ENCODE assay signal across 1 cellular context in the genomic region with DNA sequence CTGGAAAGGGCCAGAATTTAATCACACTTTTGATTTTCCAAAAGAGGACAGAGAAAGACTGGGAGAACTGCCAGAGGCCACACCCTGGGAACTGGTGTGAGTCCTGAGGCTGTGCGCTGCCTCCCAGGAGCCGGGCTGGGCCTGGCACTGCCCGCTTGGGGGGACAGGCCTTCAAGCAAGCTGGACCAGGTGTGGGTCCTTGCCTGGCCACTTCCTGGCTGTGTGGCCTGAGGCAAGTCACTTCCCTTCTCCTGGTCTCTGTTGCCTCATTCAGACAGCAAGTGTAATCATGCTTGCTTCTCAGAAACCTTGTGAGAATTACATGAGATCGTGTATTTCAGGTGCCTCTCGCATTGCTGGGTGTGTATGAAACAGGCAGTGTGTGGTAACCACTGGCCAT.
TF ChIP-seq lines count a peak whose summit lies in the region.

No MANE protein-coding gene starts in this region.

TF ChIP-seq in HepG2, 621 proteins besides CTCF, POLR2A, EP300 and RAD21:
- TF ChIP-seq, protein P1, sequence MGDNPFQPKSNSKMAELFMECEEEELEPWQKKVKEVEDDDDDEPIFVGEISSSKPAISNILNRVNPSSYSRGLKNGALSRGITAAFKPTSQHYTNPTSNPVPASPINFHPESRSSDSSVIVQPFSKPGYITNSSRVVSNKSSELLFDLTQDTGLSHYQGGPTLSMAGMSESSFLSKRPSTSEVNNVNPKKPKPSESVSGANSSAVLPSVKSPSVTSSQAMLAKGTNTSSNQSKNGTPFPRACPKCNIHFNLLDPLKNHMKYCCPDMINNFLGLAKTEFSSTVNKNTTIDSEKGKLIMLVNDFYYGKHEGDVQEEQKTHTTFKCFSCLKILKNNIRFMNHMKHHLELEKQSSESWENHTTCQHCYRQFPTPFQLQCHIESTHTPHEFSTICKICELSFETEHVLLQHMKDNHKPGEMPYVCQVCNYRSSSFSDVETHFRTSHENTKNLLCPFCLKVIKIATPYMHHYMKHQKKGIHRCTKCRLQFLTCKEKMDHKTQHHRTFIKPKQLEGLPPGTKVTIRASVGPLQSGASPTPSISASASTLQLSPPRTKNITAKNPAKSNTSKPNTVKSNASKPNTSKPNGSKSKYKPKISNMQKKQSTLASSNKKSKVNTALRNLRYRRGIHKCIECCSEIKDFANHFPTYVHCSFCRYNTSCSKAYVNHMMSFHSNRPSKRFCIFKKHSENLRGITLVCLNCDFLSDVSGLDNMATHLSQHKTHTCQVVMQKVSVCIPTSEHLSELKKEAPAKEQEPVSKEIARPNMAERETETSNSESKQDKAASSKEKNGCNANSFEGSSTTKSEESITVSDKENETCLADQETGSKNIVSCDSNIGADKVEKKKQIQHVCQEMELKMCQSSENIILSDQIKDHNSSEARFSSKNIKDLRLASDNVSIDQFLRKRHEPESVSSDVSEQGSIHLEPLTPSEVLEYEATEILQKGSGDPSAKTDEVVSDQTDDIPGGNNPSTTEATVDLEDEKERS (CRISPR knock-in tag; IDR thresholded peaks at IDR 0.05) = no peak
- peak; percentile 79; the same call in 1 of the 2 replicates for TF ChIP-seq ZNF768 (CRISPR knock-in tag; IDR thresholded peaks at IDR 0.05)
